In genomic region chr6:44050872-44051421, GRCh38 we compare ENCODE assay signal across 15 cellular contexts.
DNase-seq lines count a peak whose midpoint lies in the region; ATAC-seq, FAIRE-seq and TF ChIP-seq lines count a peak whose summit lies in the region.
"Had no signal": no experiment of that assay in that cellular context is flagged by ENCODE, and none has a peak within 500 bp of the region (broad histone marks: within the 10 kb centered on the region; RNA-seq: fewer than 3 reads in every experiment).

No MANE protein-coding gene starts in this region.

- DNase-seq in Caki2 (ENCODE audit: low read depth) (peak; percentile 46), adipocyte (ENCODE audit: low read depth) (peak; percentile 44), cardiac septum (ENCODE audit: low spot score) (peak; percentile 77), pancreas (no peak), globus pallidus (ENCODE audit: low spot score) (no peak)
- no peak for DNase-seq in stimulated activated naive CD4-positive, alpha-beta T cell treated with Interleukin-2 at 50 U/mL for 16 hours (lab: John Stamatoyannopoulos, UW)
- DNase-seq: activated naive CD4-positive, alpha-beta T cell treated with Interleukin-2 at 50 U/mL for 16 hours; effector memory CD4-positive, alpha-beta T cell; GOT3; MM.1S; NCI-H345 had no signal

- no peak for TF ChIP-seq CTCF in pancreas (IDR thresholded peaks at IDR 0.05)

- intact Hi-C loops in cardiac septum (cut with DNase I): no loop called here
- intact Hi-C loops in pancreas (cut with DNase I): no loop called here

- H3K9me3 ChIP-seq in adipocyte (ENCODE audit: control insufficient read depth, low read length) (no peaks in the 10 kb centered on the region), pancreas (no peaks in the 10 kb centered on the region)

- ATAC-seq in pancreas (peak; percentile 26 to 59 (median 40)), GM21825 (IDR thresholded peaks at IDR 0.05; ENCODE audit: unreplicated experiment) (no peak), HG03442 (IDR thresholded peaks at IDR 0.05; ENCODE audit: unreplicated experiment) (no peak)

- in situ Hi-C loops in Caki2 (cut with HindIII; ENCODE audit: low pct_unique_long_range_greater_than_20kb, low sequenced_read_pairs): no loop called here

- H3K27me3 ChIP-seq in adipocyte (replicated peaks; ENCODE audit: control insufficient read depth, insufficient read depth, low read length): no peaks in the 10 kb centered on the region
- no peaks in the 10 kb centered on the region for H3K27me3 ChIP-seq in pancreas

- H3K4me3 ChIP-seq in adipocyte (ENCODE audit: low read length) (no peak overlapping the region), pancreas (no peak overlapping the region)

- no peak for FAIRE-seq in pancreas (lab: Jason Lieb, UNC)
- FAIRE-seq: G401.6 had no signal

- H3K36me3 ChIP-seq in adipocyte (ENCODE audit: control insufficient read depth, insufficient read depth, low read length, severe bottlenecking) (no peaks in the 10 kb centered on the region), pancreas (no peaks in the 10 kb centered on the region)

- H3K9ac ChIP-seq in adipocyte (ENCODE audit: low read length): no peak overlapping the region
- H3K9ac ChIP-seq: parathyroid adenoma had no signal

- WGBS in pancreas, 2 donors: 43 to 49% methylated on average over 5 to 6 of the region's 6 CpGs

- H3K4me1 ChIP-seq in adipocyte (ENCODE audit: control insufficient read depth, insufficient read depth, low read length) (peaks cover 51% of the 10 kb centered on the region), pancreas (peaks cover 17 to 24% (median 23%) of the 10 kb centered on the region in 3 donors)
- H3K4me1 ChIP-seq: parathyroid adenoma had no signal

- H3K27ac ChIP-seq in pancreas: peak overlapping the region in 2 of 4 donors; percentile 7 to 41
- H3K27ac ChIP-seq: parathyroid adenoma had no signal

Comparison
In these comparisons a context has a peak if more than half of its experiments do, and no peak if none do; other contexts are left out.
1. DNase-seq: peak in Caki2 (single experiment), adipocyte (single experiment) and cardiac septum (single experiment); none in pancreas (0 of 6), stimulated activated naive CD4-positive, alpha-beta T cell treated with Interleukin-2 at 50 U/mL for 16 hours (single experiment) and globus pallidus (single experiment).
2. ATAC-seq: peak in pancreas (4 of 4); none in GM21825 (single experiment) and HG03442 (single experiment).